34 cellular contexts compared by ENCODE assay signal in the genomic region with DNA sequence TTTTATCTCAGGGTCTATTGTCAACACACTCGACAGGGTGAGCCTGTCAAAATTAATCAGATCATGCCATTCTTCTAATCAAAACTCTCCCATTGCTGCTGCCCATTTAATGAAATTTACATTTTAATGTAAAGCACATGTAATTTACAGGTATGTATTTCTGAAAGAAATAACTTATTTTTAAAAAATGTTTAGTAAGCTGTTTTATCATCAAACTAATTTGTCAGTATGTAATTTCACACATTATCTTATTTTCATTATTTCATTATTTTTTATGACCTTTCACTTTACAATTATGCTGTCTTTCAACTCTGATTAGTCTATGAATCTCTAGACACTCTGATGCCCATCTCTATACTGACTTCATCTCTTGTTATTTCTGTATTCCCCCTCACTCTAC.
DNase-seq lines count a peak whose midpoint lies in the region; ATAC-seq, FAIRE-seq and TF ChIP-seq lines count a peak whose summit lies in the region.
"Had no signal": no experiment of that assay in that cellular context is flagged by ENCODE, and none has a peak within 500 bp of the region (broad histone marks: within the 10 kb centered on the region; RNA-seq: fewer than 3 reads in every experiment).

No MANE protein-coding gene starts in this region.

- H3K4me1 ChIP-seq in HepG2 (ENCODE audit: insufficient read depth, low read length) (no peaks in the 10 kb centered on the region), right lobe of liver (no peaks in the 10 kb centered on the region), A549 (no peaks in the 10 kb centered on the region), K562 (replicated peaks in 1 of 2; ENCODE audit: control insufficient read depth in 2 of 2, insufficient read depth in 2 of 2, low read length in 2 of 2) (no peaks in the 10 kb centered on the region)
- H3K4me1 ChIP-seq: BE2C; BLaER1; BLaER1 treated with 17β-estradiol and CSF1 and Interleukin-3, amounts not matched to agents 10 nM and 100 nM; Caco-2 had no signal

- H3K9me3 ChIP-seq in HepG2 (ENCODE audit: low read length) (no peaks in the 10 kb centered on the region), right lobe of liver (no peaks in the 10 kb centered on the region), A549 (no peaks in the 10 kb centered on the region), K562 (replicated peaks; ENCODE audit: control insufficient read depth, insufficient read depth, low read depth, low read length) (no peaks in the 10 kb centered on the region)
- H3K9me3 ChIP-seq: BE2C; BLaER1; BLaER1 treated with 17β-estradiol and CSF1 and Interleukin-3, amounts not matched to agents 10 nM and 100 nM; Caco-2 had no signal

- H4K20me1 ChIP-seq in HepG2 (ENCODE audit: insufficient read depth, low read length), result no peaks in the 10 kb centered on the region
- no peaks in the 10 kb centered on the region for H4K20me1 ChIP-seq in K562 (replicated peaks; ENCODE audit: control insufficient read depth, insufficient read depth, low read length)
- H4K20me1 ChIP-seq: BLaER1; BLaER1 treated with 17β-estradiol and CSF1 and Interleukin-3, amounts not matched to agents 10 nM and 100 nM had no signal

- 0% methylated on average over 1 of the region's 1 CpG for WGBS in HepG2 (ENCODE audit: low lambda C conversion rate)
- 19% methylated on average over 1 of the region's 1 CpG for whole genome bisulfite sequencing in right lobe of liver (ENCODE audit: insufficient coverage, low coverage, low lambda C conversion rate, missing lambda C conversion rate)
- WGBS in A549 (ENCODE audit: missing lambda C conversion rate), result 5% methylated on average over 1 of the region's 1 CpG
- WGBS in K562 (ENCODE audit: insufficient coverage, low coverage, missing lambda C conversion rate), result 8% methylated on average over 1 of the region's 1 CpG

- H3K27me3 Mint-ChIP-seq in T-helper 2 cell treated with Interferon-gamma antibody and Interleukin-4, amounts not matched to agents 5 μg/mL and 100 μg/mL, for 36 hours (ENCODE audit: low read depth), result no peaks in the 10 kb centered on the region
- H3K27me3 Mint-ChIP-seq: B cell; CD4-positive, alpha-beta memory T cell; CD4-positive, alpha-beta T cell; CD4-positive, CD25-positive, alpha-beta regulatory T cell; CD8-positive, alpha-beta memory T cell had no signal

- H3K9ac ChIP-seq in HepG2 (ENCODE audit: insufficient read depth, low read depth, low read length), result no peak overlapping the region
- no peak overlapping the region for H3K9ac ChIP-seq in K562 (ENCODE audit: insufficient read depth in 1 of 2, low read depth in 2 of 2, low read length in 2 of 2)
- H3K9ac ChIP-seq: BLaER1; BLaER1 treated with 17β-estradiol and CSF1 and Interleukin-3, amounts not matched to agents 10 nM and 100 nM had no signal

- no peak overlapping the region for H3K4me3 Mint-ChIP-seq in T-helper 2 cell treated with Interferon-gamma antibody and Interleukin-4, amounts not matched to agents 5 μg/mL and 100 μg/mL, for 36 hours
- H3K4me3 Mint-ChIP-seq: B cell; CD14-positive monocyte; CD4-positive, alpha-beta memory T cell; CD4-positive, alpha-beta T cell; CD4-positive, CD25-positive, alpha-beta regulatory T cell; CD8-positive, alpha-beta memory T cell; CD8-positive, alpha-beta T cell had no signal

- H3K4me1 Mint-ChIP-seq in T-helper 2 cell treated with Interferon-gamma antibody and Interleukin-4, amounts not matched to agents 5 μg/mL and 100 μg/mL, for 36 hours (ENCODE audit: low read depth), result no peaks in the 10 kb centered on the region
- H3K4me1 Mint-ChIP-seq: B cell; CD14-positive monocyte; CD4-positive, alpha-beta memory T cell; CD4-positive, CD25-positive, alpha-beta regulatory T cell; CD8-positive, alpha-beta memory T cell had no signal

- in situ Hi-C loops in HepG2 (cut with HindIII; ENCODE audit: extremely low pct_ligation_motif_present, low pct_unique_long_range_greater_than_20kb), result no loop called here
- in situ Hi-C loops in K562 (cut with MboI), result no loop called here

- no peak overlapping the region for H3K27ac Mint-ChIP-seq in T-helper 2 cell treated with Interferon-gamma antibody and Interleukin-4, amounts not matched to agents 5 μg/mL and 100 μg/mL, for 36 hours
- H3K27ac Mint-ChIP-seq: B cell; CD14-positive monocyte; CD4-positive, alpha-beta memory T cell; CD4-positive, alpha-beta T cell; CD4-positive, CD25-positive, alpha-beta regulatory T cell; CD8-positive, alpha-beta memory T cell; CD8-positive, alpha-beta T cell had no signal

- TF ChIP-seq EP300 in HepG2 (IDR thresholded peaks at IDR 0.05; ENCODE audit: low read depth in 2 of 2, low read length in 2 of 2) (no peak), HepG2 (CRISPR knock-in tag; IDR thresholded peaks at IDR 0.05; ENCODE audit: borderline replicate concordance) (no peak), A549 (IDR thresholded peaks at IDR 0.05) (no peak), K562 (IDR thresholded peaks at IDR 0.05; ENCODE audit: low read length) (no peak)

- H3K27ac ChIP-seq in HepG2 (ENCODE audit: extremely low read length, insufficient read depth, low read length), result no peak overlapping the region
- H3K27ac ChIP-seq in right lobe of liver, result no peak overlapping the region
- no peak overlapping the region for H3K27ac ChIP-seq in A549
- no peak overlapping the region for H3K27ac ChIP-seq in K562 (ENCODE audit: extremely low read depth, low read depth, low read length)
- H3K27ac ChIP-seq: 22Rv1; BLaER1; BLaER1 treated with 17β-estradiol and CSF1 and Interleukin-3, amounts not matched to agents 10 nM and 100 nM; C4-2B had no signal

- POLR2A ChIA-PET in HepG2 (lab: Yijun Ruan, JAX), result no interaction called here
- POLR2A ChIA-PET in A549 (lab: Yijun Ruan, JAX), result no interaction called here
- POLR2A ChIA-PET in K562 (lab: Yijun Ruan, JAX), result no interaction called here

- intact Hi-C loops in HepG2 (cut with micrococcal nuclease; ENCODE audit: unreplicated experiment) (no loop called here), right lobe of liver (cut with DNase I) (no loop called here), K562 (cut with micrococcal nuclease) (no loop called here)

- H3K79me2 ChIP-seq in HepG2 (ENCODE audit: insufficient read depth, low read length), result no peaks in the 10 kb centered on the region
- no peaks in the 10 kb centered on the region for H3K79me2 ChIP-seq in K562 (ENCODE audit: control insufficient read depth, insufficient read depth, low read length)

- no peak for ATAC-seq in HepG2
- no peak for ATAC-seq in right lobe of liver
- ATAC-seq in A549, result no peak
- ATAC-seq in K562, result no peak
- ATAC-seq: CD8-positive, alpha-beta T cell had no signal

- TF ChIP-seq RAD21 in HepG2 (CRISPR knock-in tag; IDR thresholded peaks at IDR 0.05) (no peak), A549 (conservative IDR thresholded peaks at IDR 0.05 in 1 of 2, IDR thresholded peaks at IDR 0.05 in 1 of 2) (no peak), K562 (CRISPR knock-in tag; conservative IDR thresholded peaks at IDR 0.05 in 1 of 2, IDR thresholded peaks at IDR 0.05 in 1 of 2) (no peak)

- CTCF ChIA-PET in HepG2 (lab: Yijun Ruan, JAX; ENCODE audit: low intra/inter-chr PET ratio, low total read pairs), result no interaction called here
- CTCF ChIA-PET in A549 (lab: Yijun Ruan, JAX), result no interaction called here
- CTCF ChIA-PET in K562 (lab: Yijun Ruan, JAX; ENCODE audit: low intra/inter-chr PET ratio), result no interaction called here

- no peak for TF ChIP-seq CTCF in HepG2 (CRISPR knock-in tag; IDR thresholded peaks at IDR 0.05)
- TF ChIP-seq CTCF in right lobe of liver (IDR thresholded peaks at IDR 0.05), result no peak
- no peak for TF ChIP-seq CTCF in A549 (IDR thresholded peaks at IDR 0.05)
- TF ChIP-seq CTCF in K562 (IDR thresholded peaks at IDR 0.05 in 2 of 3, conservative IDR thresholded peaks at IDR 0.05 in 1 of 3; ENCODE audit: insufficient read depth in 2 of 3, low read depth in 1 of 3, low read length in 3 of 3), result no peak
- TF ChIP-seq CTCF in GM20000 (IDR thresholded peaks at IDR 0.05; ENCODE audit: extremely low read depth, missing control alignments), result no peak

- H2AFZ ChIP-seq in HepG2 (ENCODE audit: low read length) (no peak overlapping the region), K562 (ENCODE audit: low read depth, low read length) (no peak overlapping the region)

- DNase-seq in HepG2 (ENCODE audit: low spot score) (no peak), right lobe of liver (no peak), A549 (ENCODE audit: low read depth in 1 of 2, low spot score in 1 of 2) (no peak), K562 (ENCODE audit: extremely low read depth in 1 of 4, low spot score in 3 of 4) (no peak), kidney glomerular epithelial cell (lab: John Stamatoyannopoulos, UW) (peak; percentile 63), GM20000 (ENCODE audit: low spot score) (no peak), COR-L47 (lab: John Stamatoyannopoulos, UW) (no peak)
- DNase-seq in T-helper 2 cell treated with Interferon-gamma antibody and Interleukin-4, amounts not matched to agents 5 μg/mL and 100 μg/mL, for 36 hours (ENCODE audit: low spot score), result no peak
- DNase-seq: 8988T; ACHN; AML-193; BE2C; C1 segment of cervical spinal cord; Caco-2; Calu3; CD4-positive, alpha-beta memory T cell; CD4-positive, alpha-beta T cell; CD4-positive, CD25-positive, alpha-beta regulatory T cell; CD8-positive, alpha-beta memory T cell; CD8-positive, alpha-beta T cell; DMS 273 treated with DMSO at 0.1 percent for 48 hours; DMS153; DMS53; DMS79; DMS79 treated with DMSO at 0.1 percent for 48 hours; DND-41; EL had no signal

- no peaks in the 10 kb centered on the region for H3K36me3 Mint-ChIP-seq in T-helper 2 cell treated with Interferon-gamma antibody and Interleukin-4, amounts not matched to agents 5 μg/mL and 100 μg/mL, for 36 hours (ENCODE audit: low read depth)
- H3K36me3 Mint-ChIP-seq: CD14-positive monocyte; CD4-positive, alpha-beta memory T cell; CD4-positive, CD25-positive, alpha-beta regulatory T cell; CD8-positive, alpha-beta memory T cell; CD8-positive, alpha-beta T cell had no signal

- H3K27me3 ChIP-seq in HepG2 (ENCODE audit: control insufficient read depth in 1 of 2, insufficient read depth in 2 of 2, low read length in 2 of 2) (no peaks in the 10 kb centered on the region), right lobe of liver (no peaks in the 10 kb centered on the region), K562 (ENCODE audit: control insufficient read depth in 2 of 2, insufficient read depth in 2 of 2, low read length in 2 of 2) (no peaks in the 10 kb centered on the region)
- H3K27me3 ChIP-seq: BE2C; BLaER1; BLaER1 treated with 17β-estradiol and CSF1 and Interleukin-3, amounts not matched to agents 10 nM and 100 nM had no signal

- H3K4me3 ChIP-seq in HepG2 (replicated peaks in 1 of 3; ENCODE audit: insufficient read depth in 1 of 3, low read depth in 2 of 3, low read length in 3 of 3) (no peak overlapping the region), right lobe of liver (no peak overlapping the region), A549 (no peak overlapping the region), K562 (no peak overlapping the region)
- H3K4me3 ChIP-seq: BLaER1; BLaER1 treated with 17β-estradiol and CSF1 and Interleukin-3, amounts not matched to agents 10 nM and 100 nM had no signal

- H3K4me2 ChIP-seq in HepG2 (ENCODE audit: low read depth, low read length), result no peak overlapping the region
- no peak overlapping the region for H3K4me2 ChIP-seq in A549
- H3K4me2 ChIP-seq in K562 (ENCODE audit: insufficient read depth, low read length), result no peak overlapping the region
- H3K4me2 ChIP-seq: BLaER1; BLaER1 treated with 17β-estradiol and CSF1 and Interleukin-3, amounts not matched to agents 10 nM and 100 nM had no signal

- no peak for FAIRE-seq in HepG2 (lab: Jason Lieb, UNC)
- FAIRE-seq in A549 (lab: Jason Lieb, UNC), result no peak
- no peak for FAIRE-seq in K562 (lab: Jason Lieb, UNC)
- FAIRE-seq: D721Med had no signal

- H3K9me1 ChIP-seq in K562 (ENCODE audit: control insufficient read depth, insufficient read depth, low read length), result no peaks in the 10 kb centered on the region

- peaks cover 4% of the 10 kb centered on the region for H3K9me3 Mint-ChIP-seq in T-helper 2 cell treated with Interferon-gamma antibody and Interleukin-4, amounts not matched to agents 5 μg/mL and 100 μg/mL, for 36 hours

- H3K36me3 ChIP-seq in HepG2 (replicated peaks in 1 of 2; ENCODE audit: control insufficient read depth in 1 of 2, insufficient read depth in 2 of 2, low read length in 2 of 2) (no peaks in the 10 kb centered on the region), right lobe of liver (no peaks in the 10 kb centered on the region), K562 (ENCODE audit: control insufficient read depth, insufficient read depth, low read length) (no peaks in the 10 kb centered on the region)
- H3K36me3 ChIP-seq: BE2C; BLaER1; BLaER1 treated with 17β-estradiol and CSF1 and Interleukin-3, amounts not matched to agents 10 nM and 100 nM had no signal

- TF ChIP-seq POLR2A in HepG2 (IDR thresholded peaks at IDR 0.05; ENCODE audit: insufficient read depth in 1 of 2, low read depth in 2 of 2, low read length in 2 of 2), result no peak
- no peak for TF ChIP-seq POLR2A in right lobe of liver (IDR thresholded peaks at IDR 0.05)
- no peak for TF ChIP-seq POLR2A in A549 (IDR thresholded peaks at IDR 0.05; ENCODE audit: low read length)
- no peak for TF ChIP-seq POLR2A in K562 (conservative IDR thresholded peaks at IDR 0.05)

- BruUV-seq in HepG2 (replicated peaks; lab: Mats Ljungman, UMichigan) (no TSS peak), K562 (replicated peaks; lab: Mats Ljungman, UMichigan) (no TSS peak)
